In the genomic region with DNA sequence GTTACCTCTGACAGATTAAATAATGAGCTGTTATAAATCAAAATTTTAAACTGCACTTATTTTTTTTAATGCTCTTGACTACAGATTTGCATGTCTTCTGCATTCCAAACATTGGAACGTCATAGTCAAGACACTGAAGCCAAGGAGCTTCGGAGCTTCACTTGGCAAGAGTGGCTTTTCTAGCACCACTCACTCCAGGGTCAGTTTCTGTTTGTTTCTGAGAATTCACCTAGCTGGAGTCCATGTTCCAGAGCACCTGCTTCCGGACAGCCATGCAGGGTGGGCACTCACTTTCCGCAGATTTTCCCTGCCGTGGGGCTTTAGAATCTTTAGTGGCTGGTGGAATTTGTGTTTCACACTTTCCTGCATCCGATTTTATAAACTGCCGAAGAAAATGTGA, we compare ENCODE assay signal across 26 cellular contexts.
"Had no signal": no experiment of that assay in that cellular context is flagged by ENCODE, and none has a peak within 500 bp of the region (broad histone marks: within the 10 kb centered on the region; RNA-seq: fewer than 3 reads in every experiment).

No MANE protein-coding gene starts in this region.

- H3K4me1 ChIP-seq: Peyer's patch had no signal

- H3K27ac ChIP-seq: brain microvascular endothelial cell, KMS-11, Peyer's patch, RWPE1 had no signal

- H3K4me3 ChIP-seq: Peyer's patch had no signal

- DNase-seq: activated B cell treated with CpG ODN at 0.5 μM for 24 hours; activated CD4-positive, alpha-beta T cell treated with anti-CD3 and anti-CD28 coated beads for 1 hour; activated CD4-positive, alpha-beta T cell treated with anti-CD3 and anti-CD28 coated beads, Interleukin-2, amount 10 ng/mL, durations not matched to agents 24 days and 14 days; activated CD4-positive, alpha-beta T cell treated with anti-CD3 and anti-CD28 coated beads, Interleukin-2, amount 50 U/mL, for 48 hours; activated CD8-positive, alpha-beta memory T cell treated with anti-CD3 and anti-CD28 coated beads, Interleukin-2, amount 10 ng/mL, durations not matched to agents 7 days and 5 days; activated effector memory CD4-positive, alpha-beta T cell treated with anti-CD3 and anti-CD28 coated beads, Interleukin-2, amount 50 U/mL, for 16 hours; activated naive CD4-positive, alpha-beta T cell treated with anti-CD3 and anti-CD28 coated beads for 36 hours; activated T-cell treated with anti-CD3 and anti-CD28 coated beads, Interleukin-2, amount 50 U/mL, for 24 hours; brain microvascular endothelial cell; MM.1S; NCI-H1105; NCI-H1436; NCI-H1694 treated with DMSO at 0.1 percent for 48 hours; NCI-H2029 treated with DMSO at 0.1 percent for 48 hours; NCI-H345; NCI-H510A; NCI-H526 treated with DMSO at 0.1 percent for 48 hours; NCI-H82; NK-92 treated with Interleukin-12 subunit alpha and Interleukin-12 subunit beta, amount 100 ng/mL, for 24 hours; Peyer's patch; SHP77 treated with DMSO at 0.1 percent for 48 hours; T-cell; T-helper 2 cell; T1000 had no signal

- H3K36me3 ChIP-seq: brain microvascular endothelial cell, Peyer's patch had no signal

- H3K9me3 ChIP-seq: Peyer's patch had no signal

- H3K9ac ChIP-seq: KMS-11 had no signal

- H3K27me3 ChIP-seq: brain microvascular endothelial cell, Peyer's patch had no signal
